In the genomic region with DNA sequence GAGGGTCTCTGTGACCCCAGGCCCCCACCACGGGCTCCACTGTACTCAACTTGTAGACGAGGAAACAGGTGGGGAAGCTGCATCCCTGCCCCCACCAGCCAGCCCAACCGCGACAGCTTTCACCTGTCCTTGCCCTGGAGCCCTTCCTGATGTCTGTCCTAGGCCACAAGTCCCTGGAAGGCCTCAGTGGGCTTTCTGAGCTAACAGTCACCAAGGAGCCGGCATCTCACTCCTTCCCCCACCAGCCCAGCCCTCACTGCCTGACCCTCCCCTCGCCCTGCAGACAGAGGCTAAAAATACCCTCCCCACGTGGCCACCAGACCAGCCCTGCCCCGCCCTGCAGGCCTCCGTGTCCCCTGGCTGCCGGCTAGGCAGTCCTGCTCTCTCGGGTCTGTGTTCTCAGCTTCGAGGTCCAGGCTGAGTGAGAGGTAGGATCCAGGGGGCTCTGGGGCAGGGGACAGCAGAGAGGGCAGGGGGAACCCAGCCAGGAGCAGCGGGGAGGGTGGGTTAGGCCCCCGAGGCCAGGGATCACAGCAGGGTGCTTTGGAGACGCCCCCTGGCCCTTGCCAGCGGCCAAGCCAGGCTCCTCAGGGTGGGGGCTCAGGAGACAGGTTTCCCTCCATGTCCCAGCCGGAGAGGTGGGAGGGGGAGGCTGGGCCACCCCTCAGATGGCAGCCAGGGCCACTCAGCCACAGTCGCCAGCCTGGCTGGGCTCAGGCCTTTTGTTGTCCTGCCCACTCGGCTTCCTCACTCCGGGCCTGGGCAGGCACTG, we compare ENCODE assay signal across 1 cellular context.
TF ChIP-seq lines count a peak whose summit lies in the region.

A gene with protein sequence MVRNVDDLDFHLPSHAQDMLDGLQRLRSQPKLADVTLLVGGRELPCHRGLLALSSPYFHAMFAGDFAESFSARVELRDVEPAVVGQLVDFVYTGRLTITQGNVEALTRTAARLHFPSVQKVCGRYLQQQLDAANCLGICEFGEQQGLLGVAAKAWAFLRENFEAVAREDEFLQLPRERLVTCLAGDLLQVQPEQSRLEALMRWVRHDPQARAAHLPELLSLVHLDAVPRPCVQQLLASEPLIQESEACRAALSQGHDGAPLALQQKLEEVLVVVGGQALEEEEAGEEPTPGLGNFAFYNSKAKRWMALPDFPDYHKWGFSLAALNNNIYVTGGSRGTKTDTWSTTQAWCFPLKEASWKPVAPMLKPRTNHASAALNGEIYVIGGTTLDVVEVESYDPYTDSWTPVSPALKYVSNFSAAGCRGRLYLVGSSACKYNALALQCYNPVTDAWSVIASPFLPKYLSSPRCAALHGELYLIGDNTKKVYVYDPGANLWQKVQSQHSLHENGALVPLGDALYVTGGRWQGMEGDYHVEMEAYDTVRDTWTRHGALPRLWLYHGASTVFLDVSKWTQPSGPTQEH (plus strand): TSS at position 338 of the 772 bp plus-strand sequence. CDS start 2,087 bp downstream, outside the sequence.

TF ChIP-seq in IMR-90, 13 proteins besides CTCF, POLR2A, EP300 and RAD21:
- no peak for TF ChIP-seq MXI1 (IDR thresholded peaks at IDR 0.05; ENCODE audit: borderline replicate concordance, low read depth, low read length)
- no peak for TF ChIP-seq MAFK (IDR thresholded peaks at IDR 0.05; ENCODE audit: low read depth, low read length)
- TF ChIP-seq BHLHE40 (IDR thresholded peaks at IDR 0.05; ENCODE audit: low read depth, low read length) = no peak
- no peak for TF ChIP-seq NFE2L2 (IDR thresholded peaks at IDR 0.05; ENCODE audit: low read depth, low read length)
TF ChIP-seq in IMR-90: peak in this region for 0.
